Comparison of ENCODE assay signal across 10 cellular contexts in genomic region chr22:50299724-50300619, GRCh38. TPM values are rescaled to one million over a fixed set of nuclear protein-coding genes. Genes with fewer than 3 reads are reported as not detected.
DNase-seq lines count a peak whose midpoint lies in the region; ATAC-seq and TF ChIP-seq lines count a peak whose summit lies in the region.
"Had no signal": no experiment of that assay in that cellular context is flagged by ENCODE, and none has a peak within 500 bp of the region (broad histone marks: within the 10 kb centered on the region; RNA-seq: fewer than 3 reads in every experiment).

No MANE protein-coding gene starts in this region.

- ATAC-seq in heart left ventricle (peak in 1 of 4 donors; percentile 4), Right ventricle myocardium superior (ENCODE audit: poor library complexity) (no peak), HG03571 (IDR thresholded peaks at IDR 0.05; ENCODE audit: unreplicated experiment) (no peak)

- DNase-seq in heart left ventricle (no peak), Right ventricle myocardium superior (no peak), esophagus muscularis mucosa (ENCODE audit: extremely low spot score) (no peak), vagina (ENCODE audit: extremely low spot score in 2 of 2) (no peak), KG1 (lab: John Stamatoyannopoulos, UW) (no peak), NCI-H2171 (lab: John Stamatoyannopoulos, UW) (no peak)
- DNase-seq: naive B cell, PC-9 had no signal

- H3K36me3 ChIP-seq in heart left ventricle (no peaks in the 10 kb centered on the region), esophagus muscularis mucosa (no peaks in the 10 kb centered on the region), mucosa of rectum (ENCODE audit: control insufficient read depth in 2 of 2, insufficient read depth in 2 of 2, low read length in 2 of 2) (peaks cover 0 to 4% of the 10 kb centered on the region in 2 donors), vagina (no peaks in the 10 kb centered on the region)

- H3K9me3 ChIP-seq in heart left ventricle (no peaks in the 10 kb centered on the region), esophagus muscularis mucosa (no peaks in the 10 kb centered on the region), mucosa of rectum (ENCODE audit: control insufficient read depth in 2 of 2, low read length in 2 of 2) (no peaks in the 10 kb centered on the region), vagina (no peaks in the 10 kb centered on the region)

- TF ChIP-seq EP300 in esophagus muscularis mucosa (IDR thresholded peaks at IDR 0.05), result no peak

- intact Hi-C loops in heart left ventricle (cut with DNase I) (no loop called here), Right ventricle myocardium superior (cut with DNase I) (no loop called here), esophagus muscularis mucosa (cut with DNase I) (no loop called here), vagina (cut with DNase I) (no loop called here)

- H3K4me3 ChIP-seq in heart left ventricle (peak overlapping the region in 11 of 12 donors; percentile 14 to 56 (median 50)), esophagus muscularis mucosa (peak overlapping the region; percentile 37 to 55 (median 42)), mucosa of rectum (ENCODE audit: low read length in 2 of 2) (peak overlapping the region; percentile 44 to 52), vagina (peak overlapping the region; percentile 46 to 49)
- H3K4me3 ChIP-seq: PC-9 had no signal

- TF ChIP-seq CTCF in heart left ventricle (IDR thresholded peaks at IDR 0.05), result no peak
- no peak for TF ChIP-seq CTCF in esophagus muscularis mucosa (IDR thresholded peaks at IDR 0.05)
- no peak for TF ChIP-seq CTCF in vagina (IDR thresholded peaks at IDR 0.05)

- no peaks in the 10 kb centered on the region for H3K27me3 ChIP-seq in heart left ventricle
- no peaks in the 10 kb centered on the region for H3K27me3 ChIP-seq in esophagus muscularis mucosa
- no peaks in the 10 kb centered on the region for H3K27me3 ChIP-seq in mucosa of rectum (ENCODE audit: control insufficient read depth in 2 of 2, insufficient read depth in 2 of 2, low read length in 2 of 2)
- no peaks in the 10 kb centered on the region for H3K27me3 ChIP-seq in vagina

- peak overlapping the region in 1 of 2 donors; percentile 62 for H3K9ac ChIP-seq in mucosa of rectum (ENCODE audit: low read depth in 1 of 2, low read length in 2 of 2)

- TF ChIP-seq POLR2A in heart left ventricle (IDR thresholded peaks at IDR 0.05) (no peak), esophagus muscularis mucosa (IDR thresholded peaks at IDR 0.05; ENCODE audit: low read depth) (no peak), vagina (IDR thresholded peaks at IDR 0.05) (no peak)

- H3K4me1 ChIP-seq in heart left ventricle (peaks cover 21 to 98% (median 82%) of the 10 kb centered on the region in 12 donors), esophagus muscularis mucosa (peaks cover 85 to 100% (median 100%) of the 10 kb centered on the region in 4 donors), mucosa of rectum (ENCODE audit: control insufficient read depth in 2 of 2, insufficient read depth in 2 of 2, low read length in 2 of 2) (peaks cover 58 to 78% of the 10 kb centered on the region in 2 donors), vagina (peaks cover 99% of the 10 kb centered on the region)

- WGBS in heart left ventricle, 4 donors, result 34 to 55% (median 39%) methylated on average over 36 to 99 of the region's 99 CpGs
- WGBS in esophagus muscularis mucosa, result 23% methylated on average over 3 of the region's 99 CpGs

- H3K27ac ChIP-seq in heart left ventricle (peak overlapping the region in 11 of 12 donors; percentile 24 to 79 (median 70)), esophagus muscularis mucosa (replicated peaks in 1 of 4) (peak overlapping the region; percentile 61 to 93 (median 75)), mucosa of rectum (ENCODE audit: low read depth in 2 of 2, low read length in 2 of 2) (peak overlapping the region; percentile 75 to 82), vagina (peak overlapping the region; percentile 90)
- H3K27ac ChIP-seq: PC-9 had no signal

RNA-seq across cellular contexts. Expression of gene PLXNB2, which starts 7.5 kb away (rescaled TPM):
- total RNA-seq in heart left ventricle (100 to 1,000 TPM in 2 of 9 donors, 10 to 100 TPM in 7; 44.4 to 139 (median 57.9) TPM), Right ventricle myocardium superior (68.3 TPM), esophagus muscularis mucosa (100 to 1,000 TPM; 115 to 218 (median 154) TPM), vagina (180 TPM)
- 10 to 100 TPM; 35.1 to 40.3 TPM for polyA plus RNA-seq in heart left ventricle

RNA-seq across cellular contexts. Expression of gene DENND6B, which starts 26.8 kb away (rescaled TPM):
- total RNA-seq in heart left ventricle (1 to 10 TPM; 1.0 to 3.2 (median 2.0) TPM), Right ventricle myocardium superior (1.1 TPM), esophagus muscularis mucosa (1 to 10 TPM; 1.7 to 3.8 (median 2.5) TPM), vagina (2.7 TPM)
- polyA plus RNA-seq in heart left ventricle, result 1 to 10 TPM; 1.0 to 1.3 TPM

RNA-seq across cellular contexts. Expression of gene MAPK11, which starts 29.8 kb away (rescaled TPM):
- 10 to 100 TPM in 1 of 9 donors, 1 to 10 TPM in 8; 5.0 to 12.1 (median 7.0) TPM for total RNA-seq in heart left ventricle
- 1 to 10 TPM; 7.8 to 9.9 TPM for polyA plus RNA-seq in heart left ventricle
- total RNA-seq in Right ventricle myocardium superior, result 8.5 TPM
- 10 to 100 TPM in 2 of 4 donors, 1 to 10 TPM in 2; 3.7 to 12.5 (median 10.1) TPM for total RNA-seq in esophagus muscularis mucosa
- total RNA-seq in vagina, result 7.4 TPM

RNA-seq across cellular contexts. Expression of gene MAPK12, which starts 38.5 kb away (rescaled TPM):
- total RNA-seq in heart left ventricle (10 to 100 TPM; 12.2 to 18.0 (median 15.5) TPM), Right ventricle myocardium superior (13.2 TPM), esophagus muscularis mucosa (10 to 100 TPM in 3 of 4 donors, 1 to 10 TPM in 1; 5.8 to 22.9 (median 16.1) TPM), vagina (15.0 TPM)
- polyA plus RNA-seq in heart left ventricle, result 10 to 100 TPM; 11.6 to 17.9 TPM

RNA-seq across cellular contexts. Expression of gene PPP6R2, which starts 43.2 kb away (rescaled TPM):
- total RNA-seq in heart left ventricle (10 to 100 TPM; 31.6 to 68.1 (median 41.5) TPM), Right ventricle myocardium superior (40.4 TPM), esophagus muscularis mucosa (10 to 100 TPM; 57.7 to 79.4 (median 65.3) TPM), vagina (49.1 TPM)
- polyA plus RNA-seq in heart left ventricle, result 10 to 100 TPM; 29.6 to 42.4 TPM
